23 cellular contexts compared by ENCODE assay signal in genomic region chr7:50952120-50952519, GRCh38.
DNase-seq lines count a peak whose midpoint lies in the region; ATAC-seq, FAIRE-seq and TF ChIP-seq lines count a peak whose summit lies in the region.
"Had no signal": no experiment of that assay in that cellular context is flagged by ENCODE, and none has a peak within 500 bp of the region (broad histone marks: within the 10 kb centered on the region; RNA-seq: fewer than 3 reads in every experiment).

No MANE protein-coding gene starts in this region.

- H3K4me1 ChIP-seq in left ventricle myocardium inferior: peaks cover 29% of the 10 kb centered on the region
- H3K4me1 ChIP-seq in PC-9 (replicated peaks; ENCODE audit: insufficient read depth): peaks cover 35% of the 10 kb centered on the region
- peaks cover 42% of the 10 kb centered on the region for H3K4me1 ChIP-seq in endothelial cell of umbilical vein (ENCODE audit: control insufficient read depth, extremely low read depth, insufficient read depth, low read length)
- H3K4me1 ChIP-seq: BE2C had no signal

- no peak for DNase-seq in left ventricle myocardium inferior
- DNase-seq in Right ventricle myocardium inferior (ENCODE audit: missing footprints): no peak
- no peak for DNase-seq in PC-9
- DNase-seq in endothelial cell of umbilical vein (ENCODE audit: low read depth, low spot score): no peak
- DNase-seq in dedifferentiated amniotic fluid mesenchymal stem cell (ENCODE audit: extremely low spot score): no peak
- no peak for DNase-seq in NCI-H1436 treated with DMSO at 0.1 percent for 48 hours (lab: John Stamatoyannopoulos, UW)
- DNase-seq: 8988T; ACHN; BE2C; C1 segment of cervical spinal cord; Caco-2; Calu3; CD4-positive, alpha-beta memory T cell; CD4-positive, CD25-positive, alpha-beta regulatory T cell; DMS79 treated with DMSO at 0.1 percent for 48 hours; GF-D8 had no signal

- no peak for ATAC-seq in Right ventricle myocardium inferior
- ATAC-seq in HG03139 (IDR thresholded peaks at IDR 0.05; ENCODE audit: unreplicated experiment): no peak

- TF ChIP-seq POLR2A in endothelial cell of umbilical vein (IDR thresholded peaks at IDR 0.05; ENCODE audit: low read depth, low read length): no peak

- H3K9me3 ChIP-seq in left ventricle myocardium inferior (replicated peaks) (peaks cover 35% of the 10 kb centered on the region), PC-9 (ENCODE audit: insufficient read depth, low read depth) (peaks cover 19% of the 10 kb centered on the region; the same call in 1 of the 2 replicates), endothelial cell of umbilical vein (replicated peaks; ENCODE audit: control insufficient read depth, insufficient read depth, low read length) (no peaks in the 10 kb centered on the region)
- H3K9me3 ChIP-seq: BE2C had no signal

- no peak overlapping the region for H2AFZ ChIP-seq in PC-9
- H2AFZ ChIP-seq in endothelial cell of umbilical vein (ENCODE audit: low read depth, low read length): peak overlapping the region; percentile 30

- BruUV-seq in PC-9 (replicated peaks; lab: Mats Ljungman, UMichigan) (no TSS peak), endothelial cell of umbilical vein (replicated peaks; lab: Mats Ljungman, UMichigan) (no TSS peak)

- H3K9ac ChIP-seq in endothelial cell of umbilical vein (replicated peaks; ENCODE audit: extremely low read depth, insufficient read depth, low read length): no peak overlapping the region
- H3K9ac ChIP-seq: BLaER1 had no signal

- H3K36me3 ChIP-seq in left ventricle myocardium inferior: no peaks in the 10 kb centered on the region
- H3K36me3 ChIP-seq in PC-9 (ENCODE audit: low read depth): peaks cover 5% of the 10 kb centered on the region; the same call in 1 of the 2 replicates
- no peaks in the 10 kb centered on the region for H3K36me3 ChIP-seq in endothelial cell of umbilical vein (ENCODE audit: control insufficient read depth in 2 of 2, extremely low read depth in 1 of 2, insufficient read depth in 2 of 2, low read length in 2 of 2)
- H3K36me3 ChIP-seq: BE2C, BLaER1 had no signal

- no peaks in the 10 kb centered on the region for H3K9me1 ChIP-seq in endothelial cell of umbilical vein (replicated peaks; ENCODE audit: control insufficient read depth, extremely low read depth, insufficient read depth, low read length)

- H4K20me1 ChIP-seq in PC-9 (ENCODE audit: insufficient read depth) (no peaks in the 10 kb centered on the region), endothelial cell of umbilical vein (replicated peaks; ENCODE audit: control insufficient read depth, extremely low read depth, insufficient read depth, low read length) (no peaks in the 10 kb centered on the region)
- H4K20me1 ChIP-seq: BLaER1 had no signal

- H3K27ac ChIP-seq in left ventricle myocardium inferior (replicated peaks): peak overlapping the region; percentile 59
- peak overlapping the region; percentile 87; the same call in 1 of the 2 replicates for H3K27ac ChIP-seq in PC-9
- no peak overlapping the region for H3K27ac ChIP-seq in endothelial cell of umbilical vein (ENCODE audit: insufficient read depth, low read depth, low read length)
- H3K27ac ChIP-seq: BLaER1 had no signal

- H3K79me2 ChIP-seq in PC-9 (ENCODE audit: low read depth): no peaks in the 10 kb centered on the region
- H3K79me2 ChIP-seq in endothelial cell of umbilical vein (ENCODE audit: control insufficient read depth, insufficient read depth, low read length): no peaks in the 10 kb centered on the region

- H3K27me3 ChIP-seq in left ventricle myocardium inferior (ENCODE audit: low read depth) (no peaks in the 10 kb centered on the region), PC-9 (ENCODE audit: insufficient read depth, low read depth) (no peaks in the 10 kb centered on the region), endothelial cell of umbilical vein (ENCODE audit: control insufficient read depth in 2 of 2, insufficient read depth in 2 of 2, low read length in 2 of 2) (no peaks in the 10 kb centered on the region)
- H3K27me3 ChIP-seq: BLaER1 had no signal

- CTCF ChIA-PET in PC-9 (lab: Charles Lee): no interaction called here
- CTCF ChIA-PET in endothelial cell of umbilical vein (lab: Charles Lee): interaction anchor here (0.9 to 2.7 kb wide), 2 partner anchors 9 to 126 kb away, joined by 3 to 6 read pairs; no protein-coding TSS in a partner anchor

- no peaks in the 10 kb centered on the region for H3K9me2 ChIP-seq in PC-9 (ENCODE audit: insufficient read depth)

- TF ChIP-seq CTCF in left ventricle myocardium inferior (IDR thresholded peaks at IDR 0.05; ENCODE audit: borderline replicate concordance): no peak
- TF ChIP-seq CTCF in PC-9 (conservative IDR thresholded peaks at IDR 0.05): no peak
- TF ChIP-seq CTCF in endothelial cell of umbilical vein (IDR thresholded peaks at IDR 0.05; ENCODE audit: extremely low read depth in 1 of 2, insufficient read depth in 1 of 2, low read depth in 1 of 2, low read length in 2 of 2): no peak

- intact Hi-C loops in left ventricle myocardium inferior (cut with micrococcal nuclease): loop anchor here (10.0 kb wide), 1 partner anchor 157 kb away; no protein-coding TSS in a partner anchor
- intact Hi-C loops in Right ventricle myocardium inferior (cut with DNase I): no loop called here
- intact Hi-C loops in PC-9 (cut with micrococcal nuclease; ENCODE audit: unreplicated experiment): loop anchor here (5.0 kb wide), 1 partner anchor 155 kb away; no protein-coding TSS in a partner anchor
- intact Hi-C loops in endothelial cell of umbilical vein (cut with micrococcal nuclease): loop anchor here (5.0 kb wide), 2 partner anchors 225 to 455 kb away; no protein-coding TSS in a partner anchor

- no peak for FAIRE-seq in endothelial cell of umbilical vein (lab: Jason Lieb, UNC)
- FAIRE-seq: A204.1, D721Med, G401.6, GM12891, GM19239 had no signal

- POLR2A ChIA-PET in PC-9 (lab: Charles Lee; ENCODE audit: unreplicated experiment): no interaction called here
- POLR2A ChIA-PET in endothelial cell of umbilical vein (lab: Charles Lee): no interaction called here

- peaks cover 19% of the 10 kb centered on the region for H3F3A ChIP-seq in PC-9 (ENCODE audit: insufficient read depth, low read depth)

- no peak overlapping the region for H3K4me3 ChIP-seq in left ventricle myocardium inferior
- H3K4me3 ChIP-seq in PC-9: no peak overlapping the region
- H3K4me3 ChIP-seq in endothelial cell of umbilical vein (replicated peaks in 1 of 3; ENCODE audit: insufficient read depth in 1 of 3, low read depth in 1 of 3, low read length in 3 of 3): no peak overlapping the region
- H3K4me3 ChIP-seq: BLaER1 had no signal

- dilution Hi-C loops in endothelial cell of umbilical vein (cut with MboI; ENCODE audit: extremely low pct_ligation_motif_present, low sequenced_read_pairs): no loop called here

- H3K4me2 ChIP-seq in PC-9 (no peak overlapping the region), endothelial cell of umbilical vein (ENCODE audit: insufficient read depth, low read length) (no peak overlapping the region)

TF ChIP-seq in endothelial cell of umbilical vein, 7 proteins besides CTCF, POLR2A, EP300 and RAD21:
- TF ChIP-seq MYC (IDR thresholded peaks at IDR 0.05; ENCODE audit: low read depth, low read length) (no peak), EZH2 (IDR thresholded peaks at IDR 0.05; ENCODE audit: borderline replicate concordance, low read depth, low read length, severe bottlenecking) (no peak), JUN (IDR thresholded peaks at IDR 0.05; ENCODE audit: borderline replicate concordance, insufficient read depth, insufficient read length, low read depth) (no peak), MAX (IDR thresholded peaks at IDR 0.05; ENCODE audit: insufficient read depth, insufficient read length) (no peak), POLR2AphosphoS5 (IDR thresholded peaks at IDR 0.05; ENCODE audit: insufficient read depth, low read depth, low read length) (no peak), GATA2 (IDR thresholded peaks at IDR 0.05; ENCODE audit: insufficient read depth, insufficient read length, low read depth, low read length) (no peak), FOS (IDR thresholded peaks at IDR 0.05; ENCODE audit: borderline replicate concordance, insufficient read depth, low read length) (no peak)
